8 cellular contexts compared by ENCODE assay signal in the genomic region with DNA sequence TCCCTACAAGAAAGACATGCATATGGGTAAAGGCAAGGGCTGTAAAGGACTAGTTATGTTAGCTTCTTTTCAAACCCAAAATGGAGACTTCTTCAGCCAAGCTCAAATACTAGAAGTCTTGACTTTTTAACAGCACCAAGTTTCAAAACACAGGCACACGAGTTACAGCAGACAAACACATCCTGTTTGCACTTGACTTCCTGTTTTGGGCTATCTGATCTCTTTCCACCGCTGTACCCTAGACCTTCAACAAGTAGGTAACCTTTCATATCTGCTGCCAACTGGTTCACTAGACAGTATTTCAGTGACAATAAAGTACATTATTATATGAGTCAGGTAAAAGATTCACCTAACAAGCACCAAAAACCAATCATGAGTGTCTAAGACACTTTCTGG. TPM values are rescaled to one million over a fixed set of nuclear protein-coding genes. Genes with fewer than 3 reads are reported as not detected.
DNase-seq lines count a peak whose midpoint lies in the region; ATAC-seq, FAIRE-seq and TF ChIP-seq lines count a peak whose summit lies in the region.

No MANE protein-coding gene starts in this region.

- H3K9ac ChIP-seq in HepG2 (ENCODE audit: insufficient read depth, low read depth, low read length): peak overlapping the region; percentile 73
- no peak overlapping the region for H3K9ac ChIP-seq in trophoblast cell (ENCODE audit: low read length)

- in situ Hi-C loops in HepG2 (cut with HindIII; ENCODE audit: extremely low pct_ligation_motif_present, low pct_unique_long_range_greater_than_20kb): no loop called here

- H3K4me1 ChIP-seq in HepG2 (ENCODE audit: insufficient read depth, low read length) (peaks cover 93% of the 10 kb centered on the region), BE2C (peaks cover 5% of the 10 kb centered on the region; the same call in 1 of the 2 replicates), trophoblast cell (ENCODE audit: control insufficient read depth in 1 of 2, insufficient read depth in 2 of 2, low read length in 2 of 2) (peaks cover 3 to 6% of the 10 kb centered on the region in 2 experiments)

- TF ChIP-seq EP300 in HepG2 (IDR thresholded peaks at IDR 0.05; ENCODE audit: low read depth in 2 of 2, low read length in 2 of 2) (peak in 1 of 2 experiments; percentile 60; a peak in 2 of 4 replicates), HepG2 (CRISPR knock-in tag; IDR thresholded peaks at IDR 0.05; ENCODE audit: borderline replicate concordance) (0 out of 2 replicates have a peak, but pooled peaks have one; percentile 24)

- H4K8ac ChIP-seq in trophoblast cell (ENCODE audit: low read depth, low read length): no peak overlapping the region

- no peak overlapping the region for H3K18ac ChIP-seq in trophoblast cell (ENCODE audit: low read length)

- H3K9me3 ChIP-seq in HepG2 (ENCODE audit: low read length) (no peaks in the 10 kb centered on the region), BE2C (no peaks in the 10 kb centered on the region), trophoblast cell (ENCODE audit: insufficient read depth, low read depth, low read length) (no peaks in the 10 kb centered on the region)

- intact Hi-C loops in HepG2 (cut with micrococcal nuclease; ENCODE audit: unreplicated experiment): loop anchor here (1.0 kb wide), 2 partner anchors 12 to 38 kb away; a partner anchor contains a TSS

- no peak overlapping the region for H3K14ac ChIP-seq in trophoblast cell (ENCODE audit: low read length)

- H3K4ac ChIP-seq in trophoblast cell (ENCODE audit: low read depth, low read length): no peak overlapping the region

- H2AFZ ChIP-seq in HepG2 (ENCODE audit: low read length) (no peak overlapping the region), trophoblast cell (ENCODE audit: insufficient read depth, low read length, poor library complexity) (no peak overlapping the region)

- no peak overlapping the region for H2AK5ac ChIP-seq in trophoblast cell (ENCODE audit: low read length)

- H3K23ac ChIP-seq in trophoblast cell (ENCODE audit: low read length): no peak overlapping the region

- H3K79me2 ChIP-seq in HepG2 (ENCODE audit: insufficient read depth, low read length) (peaks cover 72% of the 10 kb centered on the region), trophoblast cell (ENCODE audit: control insufficient read depth, insufficient read depth, low read length, poor library complexity) (no peaks in the 10 kb centered on the region)

- TF ChIP-seq RAD21 in HepG2 (CRISPR knock-in tag; IDR thresholded peaks at IDR 0.05): no peak

- H4K20me1 ChIP-seq in HepG2 (ENCODE audit: insufficient read depth, low read length): no peaks in the 10 kb centered on the region

- BruUV-seq in HepG2 (replicated peaks; lab: Mats Ljungman, UMichigan): no TSS peak

- H3K27me3 ChIP-seq in HL-60 (ENCODE audit: insufficient read depth, poor library complexity, severe bottlenecking) (no peaks in the 10 kb centered on the region), HepG2 (ENCODE audit: control insufficient read depth in 1 of 2, insufficient read depth in 2 of 2, low read length in 2 of 2) (no peaks in the 10 kb centered on the region; a peak in 1 of 5 replicates), BE2C (no peaks in the 10 kb centered on the region), trophoblast cell (ENCODE audit: insufficient read depth, low read length) (no peaks in the 10 kb centered on the region)

- no peak for TF ChIP-seq CTCF in HL-60 (IDR thresholded peaks at IDR 0.05; ENCODE audit: insufficient read depth, low read length)
- TF ChIP-seq CTCF in HepG2 (CRISPR knock-in tag; IDR thresholded peaks at IDR 0.05): no peak
- TF ChIP-seq CTCF in BE2C (IDR thresholded peaks at IDR 0.05; ENCODE audit: low read depth, low read length): no peak

- H3K4me3 ChIP-seq in HL-60 (replicated peaks; ENCODE audit: insufficient read depth, low read length) (no peak overlapping the region), HepG2 (replicated peaks in 1 of 3; ENCODE audit: insufficient read depth in 1 of 3, low read depth in 2 of 3, low read length in 3 of 3) (peak overlapping the region; percentile 19 to 54 (median 50); a peak in 5 of 6 replicates), BE2C (ENCODE audit: low read depth, low read length) (no peak overlapping the region), trophoblast cell (ENCODE audit: low read depth, low read length) (no peak overlapping the region)

- no peak overlapping the region for H2BK120ac ChIP-seq in trophoblast cell (ENCODE audit: insufficient read depth, low read length, poor library complexity)

- no peak for TF ChIP-seq POLR2A in HepG2 (IDR thresholded peaks at IDR 0.05; ENCODE audit: insufficient read depth in 1 of 2, low read depth in 2 of 2, low read length in 2 of 2)

- POLR2A ChIA-PET in HepG2 (lab: Yijun Ruan, JAX): interaction anchor here (0.6 to 5.0 kb wide), 9 partner anchors 8 to 89 kb away, joined by 3 to 57 read pairs (median 6); a partner anchor contains a TSS

- peak in 5 of 6 experiments; percentile 37 to 86 (median 73) for DNase-seq in stimulated activated naive CD4-positive, alpha-beta T cell (lab: John Stamatoyannopoulos, UW)
- no peak for DNase-seq in stimulated activated naive CD4-positive, alpha-beta T cell treated with Interleukin-2 at 50 U/mL for 16 hours (lab: John Stamatoyannopoulos, UW)
- peak in 1 of 2 experiments; percentile 86 for DNase-seq in HL-60 (ENCODE audit: low read depth in 1 of 2, low spot score in 1 of 2)
- peak; percentile 22 for DNase-seq in activated gamma-delta T cell treated with anti-CD3 and anti-CD28 coated beads, Interleukin-2, amount 50 U/mL, for 16 hours (ENCODE audit: low read depth)
- peak; percentile 81 for DNase-seq in HepG2 (ENCODE audit: low spot score)
- DNase-seq in BE2C: no peak
- no peak for DNase-seq in trophoblast cell

- no peaks in the 10 kb centered on the region for H3K79me1 ChIP-seq in trophoblast cell (ENCODE audit: low read length)

- no peak overlapping the region for H2BK12ac ChIP-seq in trophoblast cell (ENCODE audit: low read length)

- H4K91ac ChIP-seq in trophoblast cell (ENCODE audit: low read depth, low read length): no peak overlapping the region

- 0% methylated on average over 2 of the region's 2 CpGs for WGBS in HepG2 (ENCODE audit: low lambda C conversion rate)
- no CpG with 5 or more reads among the region's 2 CpGs for WGBS in trophoblast cell (ENCODE audit: extremely low coverage, insufficient coverage, insufficient read length)

- peaks cover 1 to 7% of the 10 kb centered on the region in 2 experiments; a peak in 1 of 5 replicates for H3K36me3 ChIP-seq in HepG2 (replicated peaks in 1 of 2; ENCODE audit: control insufficient read depth in 1 of 2, insufficient read depth in 2 of 2, low read length in 2 of 2)
- no peaks in the 10 kb centered on the region for H3K36me3 ChIP-seq in BE2C
- H3K36me3 ChIP-seq in trophoblast cell (ENCODE audit: control insufficient read depth in 1 of 2, insufficient read depth in 2 of 2, low read length in 2 of 2): no peaks in the 10 kb centered on the region

- H3K27ac ChIP-seq in HL-60 (replicated peaks): peak overlapping the region; percentile 87
- H3K27ac ChIP-seq in HepG2 (ENCODE audit: extremely low read length, insufficient read depth, low read length): peak overlapping the region; percentile 93
- H3K27ac ChIP-seq in trophoblast cell (ENCODE audit: low read depth, low read length): no peak overlapping the region

- ATAC-seq in HepG2 (peak; percentile 79), HG03520 (IDR thresholded peaks at IDR 0.05; ENCODE audit: unreplicated experiment) (no peak)

- no peak overlapping the region for H2BK5ac ChIP-seq in trophoblast cell (ENCODE audit: low read depth, low read length, poor library complexity)

- CTCF ChIA-PET in HepG2 (lab: Yijun Ruan, JAX; ENCODE audit: low intra/inter-chr PET ratio, low total read pairs): no interaction called here

- H3K4me2 ChIP-seq in HepG2 (ENCODE audit: low read depth, low read length): peak overlapping the region; percentile 89
- H3K4me2 ChIP-seq in trophoblast cell (ENCODE audit: low read length): no peak overlapping the region

- FAIRE-seq in HepG2 (lab: Jason Lieb, UNC): peak; percentile 49

- H4K12ac ChIP-seq in trophoblast cell (ENCODE audit: low read depth, low read length): no peak overlapping the region

TF ChIP-seq in HepG2, 621 proteins besides CTCF, POLR2A, EP300 and RAD21 (continues in another document):
- TF ChIP-seq DPF2 (CRISPR knock-in tag; IDR thresholded peaks at IDR 0.05; ENCODE audit: borderline replicate concordance, low read depth) (peak; percentile 80; the same call in 1 of the 2 replicates), ISL2 (CRISPR knock-in tag; IDR thresholded peaks at IDR 0.05) (0 out of 2 replicates have a peak, but pooled peaks have one; percentile 9), SRY (CRISPR knock-in tag; IDR thresholded peaks at IDR 0.05) (no peak), MIXL1 (CRISPR knock-in tag; IDR thresholded peaks at IDR 0.05) (peak; percentile 62; the same call in 1 of the 2 replicates), RXRB (CRISPR knock-in tag; IDR thresholded peaks at IDR 0.05; ENCODE audit: borderline replicate concordance) (peak; percentile 66; the same call in 1 of the 2 replicates), SIX4 (CRISPR knock-in tag; IDR thresholded peaks at IDR 0.05) (0 out of 2 replicates have a peak, but pooled peaks have one; percentile 74)

RNA-seq across cellular contexts. Expression of a gene that starts 12.3 kb away (rescaled TPM):
- 24.3 and 36.7 TPM in 2 replicates for total RNA-seq in HepG2 (2016; rRNA removed; fragmentation: Illumina TruSeq; extraction: Trizol)
- total RNA-seq in HepG2 (2016; cell fraction: cytosol; rRNA removed; fragmentation: Illumina TruSeq; extraction: Trizol; ENCODE audit: low read depth): 11.0 and 13.7 TPM in 2 replicates
- 22.7 and 31.6 TPM in 2 replicates for total RNA-seq in HepG2 (2016; cell fraction: insoluble cytoplasmic fraction; rRNA removed; fragmentation: Illumina TruSeq; extraction: Trizol)
- 39.1 and 40.3 TPM in 2 replicates for total RNA-seq in HepG2 (2016; cell fraction: membrane; rRNA removed; fragmentation: Illumina TruSeq; extraction: Trizol)
- total RNA-seq in HepG2 (2016; cell fraction: nucleus; rRNA removed; fragmentation: Illumina TruSeq; extraction: Trizol): 13.3 and 16.7 TPM in 2 replicates
- polyA plus RNA-seq in HepG2 (2011; rRNA removed): 45.0 and 48.6 TPM in 2 replicates
- 37.7 and 39.6 TPM in 2 replicates for polyA plus RNA-seq in HepG2 (2011; cell fraction: cytosol; rRNA removed)
- polyA plus RNA-seq in HepG2 (2011; cell fraction: nucleus; rRNA removed): 15.8 and 19.4 TPM in 2 replicates
- 25.0 and 25.8 TPM in 2 replicates for polyA plus RNA-seq in HepG2 (2012)
- 11.2 and 16.3 TPM in 2 replicates for polyA plus RNA-seq in HepG2 (2016; cell fraction: cytosol; fragmentation: Illumina TruSeq; extraction: Trizol; ENCODE audit: low read depth)
- 27.5 and 31.8 TPM in 2 replicates for polyA plus RNA-seq in HepG2 (2016; cell fraction: insoluble cytoplasmic fraction; fragmentation: Illumina TruSeq; extraction: Trizol; ENCODE audit: low read depth)
- polyA plus RNA-seq in HepG2 (2016; cell fraction: membrane; fragmentation: Illumina TruSeq; extraction: Trizol; ENCODE audit: low read depth): 21.0 and 25.2 TPM in 2 replicates
- 21.9 and 23.1 TPM in 2 replicates for polyA plus RNA-seq in HepG2 (2016; cell fraction: nucleus; fragmentation: Illumina TruSeq; extraction: Trizol; ENCODE audit: insufficient read depth, low read depth)
- 73.6 and 201 TPM in 2 replicates for polyA minus RNA-seq in HepG2 (2011; rRNA and poly(A)+ RNA removed; ENCODE audit: low replicate concordance)
- polyA minus RNA-seq in HepG2 (2011; cell fraction: cytosol; rRNA and poly(A)+ RNA removed): 42.6 and 53.0 TPM in 2 replicates
- 26.3 and 29.8 TPM in 2 replicates for polyA minus RNA-seq in HepG2 (2011; cell fraction: nucleus; rRNA and poly(A)+ RNA removed)
- polyA plus RNA-seq in BE2C (2012; ENCODE audit: insufficient read depth, insufficient read length, low read depth): 6.7 TPM
- polyA plus RNA-seq in trophoblast cell (2013): 6.5 and 7.2 TPM in 2 replicates

Comparison
In these comparisons a context has a peak if more than half of its experiments do, and no peak if none do; other contexts are left out.
1. DNase-seq: peak in stimulated activated naive CD4-positive, alpha-beta T cell (5 of 6), activated gamma-delta T cell treated with anti-CD3 and anti-CD28 coated beads, Interleukin-2, amount 50 U/mL, for 16 hours (single experiment) and HepG2 (single experiment); none in stimulated activated naive CD4-positive, alpha-beta T cell treated with Interleukin-2 at 50 U/mL for 16 hours (single experiment), BE2C (single experiment) and trophoblast cell (0 of 2).
2. H3K4me3 ChIP-seq: peak in HepG2 (3 of 3); none in HL-60 (single experiment), BE2C (single experiment) and trophoblast cell (single experiment).